In the genomic region with DNA sequence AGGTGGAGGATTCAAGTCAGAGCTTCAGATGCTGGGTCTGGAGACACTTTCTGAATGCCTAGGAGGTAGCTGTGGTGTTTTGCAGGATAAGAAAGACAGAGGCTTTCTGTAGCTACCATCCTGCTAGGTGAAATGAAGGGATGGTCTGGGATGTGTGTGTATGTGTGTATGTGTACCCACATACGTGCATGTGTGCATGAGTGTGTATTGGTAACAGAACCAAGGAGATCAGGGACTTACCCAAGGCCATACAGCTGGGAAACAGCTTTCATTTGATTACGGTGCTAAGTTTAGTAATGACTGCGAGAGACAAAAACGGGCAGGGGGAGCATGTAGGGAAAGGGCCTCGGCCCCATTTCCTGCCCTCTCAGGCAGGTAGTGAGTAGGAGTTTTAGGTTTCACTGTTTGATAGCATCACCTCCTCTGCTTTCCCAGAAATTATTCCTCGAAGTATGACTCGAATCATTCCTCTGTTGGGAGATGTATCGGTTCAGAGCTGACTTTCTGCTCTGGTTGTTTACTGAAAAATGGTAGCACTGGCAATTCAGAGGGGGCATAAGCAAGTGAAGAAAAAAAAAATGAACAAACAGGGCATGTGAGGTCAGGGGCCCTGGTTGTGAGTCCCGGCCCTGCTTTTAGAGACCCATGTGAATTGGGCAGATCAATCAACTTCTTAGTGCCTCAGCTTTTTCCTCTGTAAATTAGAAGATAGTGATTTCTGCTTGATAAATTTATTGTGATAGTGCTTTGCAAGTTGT, we compare ENCODE assay signal across 10 cellular contexts.
DNase-seq lines count a peak whose midpoint lies in the region; ATAC-seq and TF ChIP-seq lines count a peak whose summit lies in the region.
"Had no signal": no experiment of that assay in that cellular context is flagged by ENCODE, and none has a peak within 500 bp of the region (broad histone marks: within the 10 kb centered on the region; RNA-seq: fewer than 3 reads in every experiment).

No MANE protein-coding gene starts in this region.

- H3K36me3 ChIP-seq in psoas muscle (ENCODE audit: insufficient read depth in 1 of 2, low read depth in 1 of 2) (no peaks in the 10 kb centered on the region), vagina (no peaks in the 10 kb centered on the region)

- no peaks in the 10 kb centered on the region for H3K27me3 Mint-ChIP-seq in natural killer cell treated with Interleukin-12 subunit alpha and Interleukin-12 subunit beta and Interleukin-15 and Interleukin-18, amount 100 ng/mL, for 72 hours
- no peaks in the 10 kb centered on the region for H3K27me3 Mint-ChIP-seq in natural killer cell (ENCODE audit: low read depth in 2 of 2)
- no peaks in the 10 kb centered on the region for H3K27me3 Mint-ChIP-seq in activated naive CD8-positive, alpha-beta T cell treated with anti-CD3 and anti-CD28 coated beads, Interleukin-2, amount 50 U/mL, for 24 hours

- intact Hi-C loops in natural killer cell (cut with micrococcal nuclease) (no loop called here), psoas muscle (cut with DNase I) (no loop called here), vagina (cut with DNase I) (loop anchor here (10.0 kb wide), 1 partner anchor 540 kb away; a partner anchor contains a TSS)

- H3K4me1 ChIP-seq in psoas muscle, result peaks cover 60% of the 10 kb centered on the region
- H3K4me1 ChIP-seq in vagina, result peaks cover 40% of the 10 kb centered on the region

- no peak overlapping the region for H3K4me3 ChIP-seq in psoas muscle
- H3K4me3 ChIP-seq in vagina, result no peak overlapping the region

- H3K4me3 Mint-ChIP-seq in natural killer cell treated with Interleukin-12 subunit alpha and Interleukin-12 subunit beta and Interleukin-15 and Interleukin-18, amount 100 ng/mL, for 72 hours, result peak overlapping the region; percentile 72
- no peak overlapping the region for H3K4me3 Mint-ChIP-seq in natural killer cell
- H3K4me3 Mint-ChIP-seq in activated naive CD8-positive, alpha-beta T cell treated with anti-CD3 and anti-CD28 coated beads, Interleukin-2, amount 50 U/mL, for 24 hours, result no peak overlapping the region

- H3K27ac ChIP-seq in psoas muscle (peak overlapping the region; percentile 88), vagina (peak overlapping the region; percentile 47)

- H3K9me3 ChIP-seq in psoas muscle, result no peaks in the 10 kb centered on the region
- no peaks in the 10 kb centered on the region for H3K9me3 ChIP-seq in vagina

- DNase-seq in natural killer cell treated with Interleukin-12 subunit alpha and Interleukin-12 subunit beta and Interleukin-15 and Interleukin-18, amount 100 ng/mL, for 72 hours (ENCODE audit: low spot score), result no peak
- DNase-seq in natural killer cell (no peak), psoas muscle (no peak), vagina (ENCODE audit: extremely low spot score in 2 of 2) (no peak), hypothalamus (lab: John Stamatoyannopoulos, UW) (no peak), NCI-H187 (lab: John Stamatoyannopoulos, UW) (no peak), T-helper 9 cell (no peak)
- DNase-seq in activated naive CD8-positive, alpha-beta T cell treated with anti-CD3 and anti-CD28 coated beads, Interleukin-2, amount 50 U/mL, for 24 hours, result peak; percentile 41
- DNase-seq: immature natural killer cell had no signal

- peaks cover 58 to 66% of the 10 kb centered on the region in 2 donors for H3K4me1 Mint-ChIP-seq in natural killer cell treated with Interleukin-12 subunit alpha and Interleukin-12 subunit beta and Interleukin-15 and Interleukin-18, amount 100 ng/mL, for 72 hours (ENCODE audit: low read depth in 2 of 2)
- H3K4me1 Mint-ChIP-seq in natural killer cell, result peaks cover 12 to 48% of the 10 kb centered on the region in 2 donors
- H3K4me1 Mint-ChIP-seq in activated naive CD8-positive, alpha-beta T cell treated with anti-CD3 and anti-CD28 coated beads, Interleukin-2, amount 50 U/mL, for 24 hours, result peaks cover 55% of the 10 kb centered on the region

- H3K27ac Mint-ChIP-seq in natural killer cell treated with Interleukin-12 subunit alpha and Interleukin-12 subunit beta and Interleukin-15 and Interleukin-18, amount 100 ng/mL, for 72 hours, result peak overlapping the region; percentile 66 to 89
- H3K27ac Mint-ChIP-seq in natural killer cell, result no peak overlapping the region
- H3K27ac Mint-ChIP-seq in activated naive CD8-positive, alpha-beta T cell treated with anti-CD3 and anti-CD28 coated beads, Interleukin-2, amount 50 U/mL, for 24 hours, result peak overlapping the region; percentile 71

- TF ChIP-seq CTCF in natural killer cell (IDR thresholded peaks at IDR 0.05) (no peak), psoas muscle (IDR thresholded peaks at IDR 0.05) (no peak), vagina (IDR thresholded peaks at IDR 0.05) (no peak)

- peak; percentile 86 for ATAC-seq in natural killer cell treated with Interleukin-12 subunit alpha and Interleukin-12 subunit beta and Interleukin-15 and Interleukin-18, amount 100 ng/mL, for 72 hours
- ATAC-seq in natural killer cell (no peak), psoas muscle (peak in 1 of 4 donors; percentile 20)
- peak; percentile 91 for ATAC-seq in activated naive CD8-positive, alpha-beta T cell treated with anti-CD3 and anti-CD28 coated beads, Interleukin-2, amount 50 U/mL, for 24 hours
- ATAC-seq: HepG2 had no signal

- H3K36me3 Mint-ChIP-seq in natural killer cell treated with Interleukin-12 subunit alpha and Interleukin-12 subunit beta and Interleukin-15 and Interleukin-18, amount 100 ng/mL, for 72 hours, result no peaks in the 10 kb centered on the region
- H3K36me3 Mint-ChIP-seq in natural killer cell, result no peaks in the 10 kb centered on the region
- H3K36me3 Mint-ChIP-seq in activated naive CD8-positive, alpha-beta T cell treated with anti-CD3 and anti-CD28 coated beads, Interleukin-2, amount 50 U/mL, for 24 hours (ENCODE audit: low read depth), result peaks cover 11% of the 10 kb centered on the region

- no peaks in the 10 kb centered on the region for H3K27me3 ChIP-seq in psoas muscle (ENCODE audit: insufficient read depth in 3 of 3, low read length in 2 of 3)
- no peaks in the 10 kb centered on the region for H3K27me3 ChIP-seq in vagina

- H3K9me3 Mint-ChIP-seq in natural killer cell treated with Interleukin-12 subunit alpha and Interleukin-12 subunit beta and Interleukin-15 and Interleukin-18, amount 100 ng/mL, for 72 hours, result no peaks in the 10 kb centered on the region
- no peaks in the 10 kb centered on the region for H3K9me3 Mint-ChIP-seq in natural killer cell
- no peaks in the 10 kb centered on the region for H3K9me3 Mint-ChIP-seq in activated naive CD8-positive, alpha-beta T cell treated with anti-CD3 and anti-CD28 coated beads, Interleukin-2, amount 50 U/mL, for 24 hours
- H3K9me3 Mint-ChIP-seq: immature natural killer cell had no signal

- TF ChIP-seq POLR2A in vagina (IDR thresholded peaks at IDR 0.05), result no peak

- WGBS in psoas muscle, 3 donors, result 63 to 79% (median 76%) methylated on average over 9 of the region's 9 CpGs

Comparison
In these comparisons a context has a peak if more than half of its experiments do, and no peak if none do; other contexts are left out.
1. ATAC-seq: peak in natural killer cell treated with Interleukin-12 subunit alpha and Interleukin-12 subunit beta and Interleukin-15 and Interleukin-18, amount 100 ng/mL, for 72 hours (2 of 2) and activated naive CD8-positive, alpha-beta T cell treated with anti-CD3 and anti-CD28 coated beads, Interleukin-2, amount 50 U/mL, for 24 hours (single experiment); none in natural killer cell (0 of 3).
2. H3K27ac Mint-ChIP-seq: peak in natural killer cell treated with Interleukin-12 subunit alpha and Interleukin-12 subunit beta and Interleukin-15 and Interleukin-18, amount 100 ng/mL, for 72 hours (2 of 2) and activated naive CD8-positive, alpha-beta T cell treated with anti-CD3 and anti-CD28 coated beads, Interleukin-2, amount 50 U/mL, for 24 hours (single experiment); none in natural killer cell (0 of 2).